Comparison of ENCODE assay signal across 21 cellular contexts in the genomic region with DNA sequence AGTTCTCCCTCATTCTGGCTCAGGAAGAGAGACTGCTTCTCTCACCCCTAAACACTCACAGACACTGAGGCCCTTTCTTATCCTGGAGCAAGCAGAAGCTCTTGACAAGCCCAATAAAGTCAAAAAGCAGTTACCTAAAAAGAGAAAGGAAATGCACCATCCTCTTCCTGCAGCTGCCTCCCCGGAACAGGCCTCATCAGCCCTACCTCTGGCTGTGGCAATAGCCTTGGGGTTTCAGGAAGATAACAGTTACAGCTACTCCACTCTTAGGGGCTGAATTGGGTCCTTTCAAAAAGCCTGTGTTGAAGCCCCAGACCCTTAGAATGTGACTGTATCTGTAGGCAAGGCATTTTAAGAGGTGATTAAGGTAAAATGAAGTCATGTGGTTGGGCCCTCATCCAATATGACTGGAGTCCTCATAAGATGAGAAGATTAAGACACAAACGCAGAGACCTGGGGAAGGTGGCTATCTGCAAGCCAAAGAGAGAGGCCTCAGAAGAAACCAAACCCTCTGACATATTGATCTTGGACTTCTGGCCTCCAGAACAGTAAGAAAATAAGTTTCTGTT. TPM values are rescaled to one million over a fixed set of nuclear protein-coding genes. Genes with fewer than 3 reads are reported as not detected.
"Had no signal": no experiment of that assay in that cellular context is flagged by ENCODE, and none has a peak within 500 bp of the region (broad histone marks: within the 10 kb centered on the region; RNA-seq: fewer than 3 reads in every experiment).

No MANE protein-coding gene starts in this region.

- H3K36me3 ChIP-seq: cardiac muscle cell, esophagus squamous epithelium, prostate gland, upper lobe of right lung had no signal

- DNase-seq: activated B cell treated with CpG ODN at 0.5 μM for 24 hours; activated CD4-positive, alpha-beta T cell treated with anti-CD3 and anti-CD28 coated beads, Interleukin-2, amount 50 U/mL, for 4 hours; activated CD8-positive, alpha-beta memory T cell treated with anti-CD3 and anti-CD28 coated beads, Interleukin-2, amount 50 U/mL, for 48 hours; activated naive CD4-positive, alpha-beta T cell treated with Interleukin-2 at 50 U/mL for 16 hours; activated naive CD8-positive, alpha-beta T cell treated with anti-CD3 and anti-CD28 coated beads, Interleukin-2, amount 50 U/mL, for 24 hours; esophagus squamous epithelium; foreskin fibroblast; glutamatergic neuron; mucosa of descending colon; stimulated activated CD4-positive, alpha-beta T cell treated with anti-CD3 and anti-CD28 coated beads, Interleukin-2, amount 100 ng/mL, for 48 hours; stimulated activated naive CD4-positive, alpha-beta T cell treated with Interleukin-2 at 50 U/mL for 16 hours; T-helper 17 cell; upper lobe of right lung had no signal

- H3K9me3 ChIP-seq: prostate gland had no signal

- H3K27ac ChIP-seq: cardiac muscle cell, esophagus squamous epithelium, prostate gland, upper lobe of right lung had no signal

- H3K27ac Mint-ChIP-seq: activated B cell treated with CpG ODN at 0.5 μM for 24 hours; activated naive CD8-positive, alpha-beta T cell treated with anti-CD3 and anti-CD28 coated beads, Interleukin-2, amount 50 U/mL, for 24 hours; T-helper 17 cell had no signal

- H3K27me3 ChIP-seq: cardiac muscle cell, upper lobe of right lung had no signal

- H3K4me3 ChIP-seq: cardiac muscle cell, esophagus squamous epithelium, mucosa of descending colon, prostate gland, upper lobe of right lung had no signal

- FAIRE-seq: astrocyte, TTC549 had no signal

- H3K4me3 Mint-ChIP-seq: activated B cell treated with CpG ODN at 0.5 μM for 24 hours; activated naive CD8-positive, alpha-beta T cell treated with anti-CD3 and anti-CD28 coated beads, Interleukin-2, amount 50 U/mL, for 24 hours; natural killer cell treated with Interleukin-12 subunit alpha and Interleukin-12 subunit beta and Interleukin-15 and Interleukin-18, amount 100 ng/mL, for 72 hours; T-helper 17 cell had no signal

- ATAC-seq: activated naive CD8-positive, alpha-beta T cell treated with anti-CD3 and anti-CD28 coated beads, Interleukin-2, amount 50 U/mL, for 24 hours; mucosa of descending colon; natural killer cell treated with Interleukin-12 subunit alpha and Interleukin-12 subunit beta and Interleukin-15 and Interleukin-18, amount 100 ng/mL, for 72 hours; sciatic nerve; T-helper 17 cell; upper lobe of right lung had no signal

- H3K4me1 ChIP-seq: prostate gland had no signal

RNA-seq across cellular contexts. Expression of a gene that starts 3.5 kb away (rescaled TPM):
- total RNA-seq: activated B cell treated with CpG ODN at 0.5 μM for 24 hours, astrocyte, cardiac muscle cell, esophagus squamous epithelium, lung microvascular endothelial cell, prostate gland, temporal lobe had no signal
- polyA plus RNA-seq: cardiac muscle cell had no signal

RNA-seq across cellular contexts. Expression of a gene that starts 11.4 kb away (rescaled TPM):
- total RNA-seq: activated B cell treated with CpG ODN at 0.5 μM for 24 hours, lung microvascular endothelial cell had no signal
- polyA plus RNA-seq: cardiac muscle cell had no signal

RNA-seq across cellular contexts. Expression of a gene that starts 34.3 kb away (rescaled TPM):
- total RNA-seq: cardiac muscle cell had no signal
- polyA plus RNA-seq: cardiac muscle cell had no signal
